Comparison of ENCODE assay signal across 16 cellular contexts in genomic region chr6:10964684-10965083, GRCh38.
A peak's percentile ranks its signal among the peaks of the same experiment; 100 is the strongest.
DNase-seq lines count a peak whose midpoint lies in the region; ATAC-seq lines count a peak whose summit lies in the region.
"Had no signal": no experiment of that assay in that cellular context is flagged by ENCODE, and none has a peak within 500 bp of the region (broad histone marks: within the 10 kb centered on the region; RNA-seq: fewer than 3 reads in every experiment).

No MANE protein-coding gene starts in this region.

- no peak overlapping the region for H3K4me3 Mint-ChIP-seq in stimulated activated naive CD8-positive, alpha-beta T cell treated with anti-CD3 and anti-CD28 coated beads, Interleukin-15, amount 100 ng/mL, for 72 hours
- H3K4me3 Mint-ChIP-seq: activated naive CD8-positive, alpha-beta T cell treated with anti-CD3 and anti-CD28 coated beads, Interleukin-2, amount 50 U/mL, for 24 hours; nephron progenitor cell had no signal

- no peaks in the 10 kb centered on the region for H3K4me1 Mint-ChIP-seq in stimulated activated naive CD8-positive, alpha-beta T cell treated with anti-CD3 and anti-CD28 coated beads, Interleukin-15, amount 100 ng/mL, for 72 hours
- H3K4me1 Mint-ChIP-seq: activated naive CD8-positive, alpha-beta T cell treated with anti-CD3 and anti-CD28 coated beads, Interleukin-2, amount 50 U/mL, for 24 hours; nephron progenitor cell had no signal

- H3K27ac Mint-ChIP-seq in stimulated activated naive CD8-positive, alpha-beta T cell treated with anti-CD3 and anti-CD28 coated beads, Interleukin-15, amount 100 ng/mL, for 72 hours: no peak overlapping the region
- H3K27ac Mint-ChIP-seq: activated naive CD8-positive, alpha-beta T cell treated with anti-CD3 and anti-CD28 coated beads, Interleukin-2, amount 50 U/mL, for 24 hours; nephron progenitor cell had no signal

- DNase-seq in stimulated activated naive CD8-positive, alpha-beta T cell treated with anti-CD3 and anti-CD28 coated beads, Interleukin-15, amount 100 ng/mL, for 72 hours: no peak
- DNase-seq in stimulated activated naive CD8-positive, alpha-beta T cell treated with anti-CD3 and anti-CD28 coated beads, Interleukin-15, Interleukin-2, amounts not matched to agents 100 U/mL and 50 U/mL, for 24 hours: no peak
- DNase-seq in GOT3 (lab: John Stamatoyannopoulos, UW): no peak
- DNase-seq in NCI-H2029 treated with DMSO at 0.1 percent for 48 hours (lab: John Stamatoyannopoulos, UW): no peak
- no peak for DNase-seq in A172 (ENCODE audit: low spot score)
- DNase-seq in NCI-H526 treated with DMSO at 0.1 percent for 48 hours (lab: John Stamatoyannopoulos, UW): no peak
- DNase-seq: activated CD8-positive, alpha-beta memory T cell treated with anti-CD3 and anti-CD28 coated beads, Interleukin-2, amount 50 U/mL, for 4 hours; activated naive CD8-positive, alpha-beta T cell treated with anti-CD3 and anti-CD28 coated beads, Interleukin-2, amount 50 U/mL, for 24 hours; Caco-2; heart right ventricle; left ventricle myocardium inferior; NCI-H146; nephron progenitor cell; upper lobe of right lung had no signal

- ATAC-seq in stimulated activated naive CD8-positive, alpha-beta T cell treated with anti-CD3 and anti-CD28 coated beads, Interleukin-15, amount 100 ng/mL, for 72 hours: peak; percentile 52
- no peak for ATAC-seq in stimulated activated naive CD8-positive, alpha-beta T cell treated with anti-CD3 and anti-CD28 coated beads, Interleukin-15, Interleukin-2, amounts not matched to agents 100 U/mL and 50 U/mL, for 24 hours
- ATAC-seq in GM21619 (IDR thresholded peaks at IDR 0.05; ENCODE audit: unreplicated experiment): peak; percentile 92
- ATAC-seq in HG03097 (IDR thresholded peaks at IDR 0.05; ENCODE audit: low FRiP score, unreplicated experiment): peak; percentile 59
- ATAC-seq: activated naive CD8-positive, alpha-beta T cell treated with anti-CD3 and anti-CD28 coated beads, Interleukin-2, amount 50 U/mL, for 24 hours; heart right ventricle; upper lobe of right lung had no signal

- H3K27me3 Mint-ChIP-seq in stimulated activated naive CD8-positive, alpha-beta T cell treated with anti-CD3 and anti-CD28 coated beads, Interleukin-15, amount 100 ng/mL, for 72 hours: peaks cover 13% of the 10 kb centered on the region

- H3K9me3 Mint-ChIP-seq in stimulated activated naive CD8-positive, alpha-beta T cell treated with anti-CD3 and anti-CD28 coated beads, Interleukin-15, amount 100 ng/mL, for 72 hours: no peaks in the 10 kb centered on the region
